In the genomic region with DNA sequence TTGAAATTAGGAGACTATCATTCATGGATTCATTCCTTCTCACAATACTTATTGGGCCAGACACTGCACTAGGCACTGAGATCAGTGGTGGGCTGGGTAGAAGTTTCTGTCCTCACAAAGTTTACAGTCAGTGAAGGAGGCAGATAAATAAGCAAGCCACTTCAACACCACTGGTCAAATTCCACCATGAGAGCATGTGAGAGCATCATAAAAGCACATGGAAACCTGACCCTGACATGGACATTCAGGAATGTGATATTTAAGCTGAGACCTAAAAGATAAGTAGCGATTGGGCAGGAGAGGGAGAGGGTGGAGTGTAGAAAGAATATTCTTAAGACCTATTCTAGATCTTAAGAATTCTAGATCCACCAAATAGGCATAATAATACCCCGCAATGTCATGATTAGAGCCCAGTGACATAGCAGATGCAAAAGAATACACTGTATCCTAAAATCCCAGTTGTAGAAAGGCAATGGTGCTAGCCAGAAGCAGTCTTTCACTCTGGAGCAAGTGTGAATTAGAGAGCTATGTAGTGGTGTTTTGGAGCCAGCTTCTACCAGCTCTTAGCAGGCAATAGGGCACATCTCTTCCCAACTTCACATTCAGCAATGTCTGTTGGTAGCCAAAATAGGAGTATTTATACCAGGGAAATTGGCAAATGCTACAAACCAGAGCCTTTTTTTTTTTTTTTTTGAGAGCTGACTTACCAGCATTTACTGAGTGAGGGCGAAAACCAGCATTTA, we compare ENCODE assay signal across 21 cellular contexts. TPM values are rescaled to one million over a fixed set of nuclear protein-coding genes. Genes with fewer than 3 reads are reported as not detected.
DNase-seq lines count a peak whose midpoint lies in the region; ATAC-seq, FAIRE-seq and TF ChIP-seq lines count a peak whose summit lies in the region.
"Had no signal": no experiment of that assay in that cellular context is flagged by ENCODE, and none has a peak within 500 bp of the region (broad histone marks: within the 10 kb centered on the region; RNA-seq: fewer than 3 reads in every experiment).

No MANE protein-coding gene starts in this region.

- no TSS peak for BruUV-seq in Calu3 (replicated peaks; lab: Mats Ljungman, UMichigan)

- H3K4me1 ChIP-seq in keratinocyte (ENCODE audit: control insufficient read depth, extremely low read depth, insufficient read depth, low read length) = peaks cover 25% of the 10 kb centered on the region
- H3K4me1 ChIP-seq in small intestine (ENCODE audit: control insufficient read depth in 2 of 2, insufficient read depth in 1 of 2, low read depth in 1 of 2, low read length in 1 of 2) = peaks cover 8 to 17% of the 10 kb centered on the region in 2 donors

- DNase-seq in Calu3 = no peak
- DNase-seq in HEK293T (ENCODE audit: extremely low spot score) = no peak
- DNase-seq in keratinocyte (ENCODE audit: low read depth, low spot score) = no peak
- DNase-seq in small intestine = peak; percentile 56
- DNase-seq in activated CD4-positive, alpha-beta T cell treated with anti-CD3 and anti-CD28 coated beads for 36 hours = no peak
- DNase-seq in GM19239 (ENCODE audit: insufficient read length, low spot score) = no peak
- no peak for DNase-seq in AG20443 (ENCODE audit: low spot score)
- DNase-seq: activated CD4-positive, alpha-beta memory T cell treated with anti-CD3 and anti-CD28 coated beads for 36 hours; activated naive CD8-positive, alpha-beta T cell treated with anti-CD3 and anti-CD28 coated beads, Interleukin-2, amount 10 ng/mL, durations not matched to agents 7 days and 5 days; EL; GM23248; hippocampal formation; NCI-H1092; NCI-H2081 had no signal

- no peak overlapping the region for H3K9ac ChIP-seq in keratinocyte (ENCODE audit: control insufficient read depth, extremely low read depth, insufficient read depth, low read length)
- H3K9ac ChIP-seq: GM23248 had no signal

- no peaks in the 10 kb centered on the region for H4K20me1 ChIP-seq in keratinocyte (ENCODE audit: control insufficient read depth, extremely low read depth, insufficient read depth, low read length)

- TF ChIP-seq CTCF in Calu3 (IDR thresholded peaks at IDR 0.05; ENCODE audit: unreplicated experiment) = no peak
- TF ChIP-seq CTCF in keratinocyte (optimal IDR thresholded peaks at IDR 0.05 in 1 of 3, IDR thresholded peaks at IDR 0.05 in 1 of 3, conservative IDR thresholded peaks at IDR 0.05 in 1 of 3; ENCODE audit: extremely low read depth in 1 of 3, insufficient read depth in 2 of 3, low read length in 3 of 3) = no peak

- CTCF ChIA-PET in Calu3 (lab: Charles Lee) (interaction anchor here (0.9 to 2.5 kb wide), 3 partner anchors 36 to 59 kb away, joined by 5 to 9 read pairs (median 6); no protein-coding TSS in a partner anchor), HEK293T (lab: Yijun Ruan, JAX) (no interaction called here)
- CTCF ChIA-PET in activated CD4-positive, alpha-beta T cell treated with anti-CD3 and anti-CD28 coated beads for 36 hours (lab: Charles Lee) = no interaction called here

- 66 to 71% (median 67%) methylated on average over 3 of the region's 3 CpGs for WGBS in small intestine, 3 donors

- FAIRE-seq in keratinocyte (lab: Jason Lieb, UNC) (peak; percentile 5), small intestine (lab: Jason Lieb, UNC) (no peak), GM19239 (lab: Jason Lieb, UNC) (no peak)

- peaks cover 4% of the 10 kb centered on the region for H3K36me3 Mint-ChIP-seq in Calu3 (ENCODE audit: insufficient read depth, unreplicated experiment)
- no peaks in the 10 kb centered on the region for H3K36me3 Mint-ChIP-seq in activated CD4-positive, alpha-beta T cell treated with anti-CD3 and anti-CD28 coated beads for 36 hours (ENCODE audit: low read depth)
- H3K36me3 Mint-ChIP-seq: activated CD4-positive, alpha-beta memory T cell treated with anti-CD3 and anti-CD28 coated beads for 36 hours; activated naive CD8-positive, alpha-beta T cell treated with anti-CD3 and anti-CD28 coated beads, Interleukin-2, amount 10 ng/mL, durations not matched to agents 7 days and 5 days; WTC11 had no signal

- no peak overlapping the region for H2AFZ ChIP-seq in keratinocyte (ENCODE audit: control insufficient read depth, low read length)
- H2AFZ ChIP-seq: GM23248 had no signal

- peaks cover 2% of the 10 kb centered on the region for H3K9me1 ChIP-seq in keratinocyte (ENCODE audit: control insufficient read depth, extremely low read depth, insufficient read depth, low read length)

- POLR2A ChIA-PET in HEK293T (lab: Yijun Ruan, JAX) = interaction anchor here (0.7 kb wide), 1 partner anchor 148 kb away, joined by 3 read pairs; a partner anchor contains a TSS
- POLR2A ChIA-PET in activated CD4-positive, alpha-beta T cell treated with anti-CD3 and anti-CD28 coated beads for 36 hours (lab: Charles Lee) = no interaction called here

- H3K9me3 ChIP-seq in keratinocyte (ENCODE audit: control insufficient read depth, low read depth, low read length) (no peaks in the 10 kb centered on the region), small intestine (ENCODE audit: control insufficient read depth, low read depth) (no peaks in the 10 kb centered on the region)

- H3K4me1 Mint-ChIP-seq in Calu3 (ENCODE audit: low read depth, unreplicated experiment) = peaks cover 68% of the 10 kb centered on the region
- no peaks in the 10 kb centered on the region for H3K4me1 Mint-ChIP-seq in activated CD4-positive, alpha-beta T cell treated with anti-CD3 and anti-CD28 coated beads for 36 hours
- H3K4me1 Mint-ChIP-seq: activated naive CD8-positive, alpha-beta T cell treated with anti-CD3 and anti-CD28 coated beads, Interleukin-2, amount 10 ng/mL, durations not matched to agents 7 days and 5 days; B cell had no signal

- H3K4me3 Mint-ChIP-seq in Calu3 (ENCODE audit: low read depth, unreplicated experiment) = peak overlapping the region; percentile 9
- H3K4me3 Mint-ChIP-seq in activated CD4-positive, alpha-beta T cell treated with anti-CD3 and anti-CD28 coated beads for 36 hours = no peak overlapping the region
- H3K4me3 Mint-ChIP-seq: activated CD4-positive, alpha-beta memory T cell treated with anti-CD3 and anti-CD28 coated beads for 36 hours; activated naive CD8-positive, alpha-beta T cell treated with anti-CD3 and anti-CD28 coated beads, Interleukin-2, amount 10 ng/mL, durations not matched to agents 7 days and 5 days; B cell; T-helper 2 cell treated with Interferon-gamma antibody and Interleukin-4, amounts not matched to agents 5 μg/mL and 100 μg/mL, for 36 hours; WTC11 had no signal

- dilution Hi-C loops in keratinocyte (cut with MboI; ENCODE audit: extremely low pct_ligation_motif_present, low sequenced_read_pairs) = no loop called here

- H3K79me2 ChIP-seq in keratinocyte (ENCODE audit: control insufficient read depth, insufficient read depth, low read length) = peaks cover 56% of the 10 kb centered on the region

- H3K4me3 ChIP-seq in keratinocyte (ENCODE audit: control insufficient read depth in 2 of 3, extremely low read depth in 1 of 3, insufficient read depth in 2 of 3, low read depth in 1 of 3, low read length in 3 of 3) = no peak overlapping the region
- no peak overlapping the region for H3K4me3 ChIP-seq in small intestine (ENCODE audit: low read depth in 1 of 2, low read length in 2 of 2)
- H3K4me3 ChIP-seq: GM23248, lung had no signal

- H3K27me3 ChIP-seq in keratinocyte (ENCODE audit: control insufficient read depth, extremely low read depth, insufficient read depth, low read length) = no peaks in the 10 kb centered on the region
- H3K27me3 ChIP-seq in small intestine (ENCODE audit: control insufficient read depth in 2 of 2, insufficient read depth in 2 of 2, low read length in 2 of 2) = no peaks in the 10 kb centered on the region
- H3K27me3 ChIP-seq: foreskin keratinocyte had no signal

- ATAC-seq in activated CD4-positive, alpha-beta T cell treated with anti-CD3 and anti-CD28 coated beads for 36 hours = no peak
- ATAC-seq: SK-N-SH treated with all-trans-retinoic acid at 6 μM for 48 hours, WTC11 had no signal

- H3K27ac ChIP-seq in keratinocyte (ENCODE audit: control insufficient read depth, insufficient read depth, low read length) (no peak overlapping the region), small intestine (ENCODE audit: low read depth in 1 of 2, low read length in 1 of 2) (no peak overlapping the region)
- H3K27ac ChIP-seq: foreskin keratinocyte, GM23248, RWPE1 had no signal

- peak overlapping the region; percentile 50 for H3K27ac Mint-ChIP-seq in Calu3 (ENCODE audit: unreplicated experiment)
- no peak overlapping the region for H3K27ac Mint-ChIP-seq in activated CD4-positive, alpha-beta T cell treated with anti-CD3 and anti-CD28 coated beads for 36 hours
- H3K27ac Mint-ChIP-seq: activated CD4-positive, alpha-beta memory T cell treated with anti-CD3 and anti-CD28 coated beads for 36 hours; activated naive CD8-positive, alpha-beta T cell treated with anti-CD3 and anti-CD28 coated beads, Interleukin-2, amount 10 ng/mL, durations not matched to agents 7 days and 5 days; B cell; T-helper 2 cell treated with Interferon-gamma antibody and Interleukin-4, amounts not matched to agents 5 μg/mL and 100 μg/mL, for 36 hours; WTC11 had no signal

- intact Hi-C loops in Calu3 (cut with micrococcal nuclease; ENCODE audit: unreplicated experiment) = loop anchor here (1.0 to 5.0 kb wide), 3 partner anchors 125 to 1812 kb away; a partner anchor contains a TSS
- intact Hi-C loops in activated CD4-positive, alpha-beta T cell treated with anti-CD3 and anti-CD28 coated beads for 36 hours (cut with DNase I, micrococcal nuclease) = no loop called here

- H3K36me3 ChIP-seq in keratinocyte (ENCODE audit: control insufficient read depth in 2 of 2, extremely low read depth in 1 of 2, insufficient read depth in 2 of 2, low read length in 2 of 2) = peaks cover 2 to 4% of the 10 kb centered on the region in 2 experiments
- H3K36me3 ChIP-seq in small intestine (ENCODE audit: control insufficient read depth in 2 of 2, insufficient read depth in 2 of 2, low read length in 2 of 2) = no peaks in the 10 kb centered on the region

- no peaks in the 10 kb centered on the region for H3K27me3 Mint-ChIP-seq in Calu3 (ENCODE audit: unreplicated experiment)
- peaks cover 6% of the 10 kb centered on the region for H3K27me3 Mint-ChIP-seq in activated CD4-positive, alpha-beta T cell treated with anti-CD3 and anti-CD28 coated beads for 36 hours

- H3K4me2 ChIP-seq in keratinocyte (ENCODE audit: control insufficient read depth, extremely low read depth, insufficient read depth, low read depth, low read length) = no peak overlapping the region

- H3K9me3 Mint-ChIP-seq in Calu3 (ENCODE audit: low read depth, unreplicated experiment) = no peaks in the 10 kb centered on the region
- no peaks in the 10 kb centered on the region for H3K9me3 Mint-ChIP-seq in activated CD4-positive, alpha-beta T cell treated with anti-CD3 and anti-CD28 coated beads for 36 hours (ENCODE audit: low read depth)
- H3K9me3 Mint-ChIP-seq: activated CD4-positive, alpha-beta memory T cell treated with anti-CD3 and anti-CD28 coated beads for 36 hours; activated naive CD8-positive, alpha-beta T cell treated with anti-CD3 and anti-CD28 coated beads, Interleukin-2, amount 10 ng/mL, durations not matched to agents 7 days and 5 days; T-helper 2 cell treated with Interferon-gamma antibody and Interleukin-4, amounts not matched to agents 5 μg/mL and 100 μg/mL, for 36 hours; WTC11 had no signal

RNA-seq across cellular contexts. Expression of a gene that starts 46.4 kb away (rescaled TPM):
- total RNA-seq in Calu3 (2022) = 21.9 and 25.1 TPM in 2 replicates
- polyA plus RNA-seq in keratinocyte (43.7 to 50.4 TPM (median 47.2 TPM) in 3 replicates), small intestine (10 to 100 TPM; 14.3 to 25.0 (median 23.6) TPM)
- polyA plus RNA-seq in keratinocyte (2011; ENCODE audit: low read depth) = 10.4 TPM
- 39.3 and 43.7 TPM in 2 replicates for polyA plus RNA-seq in keratinocyte (2011; cell fraction: cytosol; rRNA removed)
- 125 and 148 TPM in 2 replicates for polyA plus RNA-seq in keratinocyte (2011; cell fraction: nucleus; rRNA removed)
- polyA plus RNA-seq in keratinocyte (2012; ENCODE audit: low replicate concordance) = 29.9 and 39.2 TPM in 2 replicates
- polyA minus RNA-seq in keratinocyte = 78.3 to 85.8 TPM (median 84.7 TPM) in 3 replicates
- 50.3 TPM for polyA minus RNA-seq in keratinocyte (2011; cell fraction: cytosol; rRNA and poly(A)+ RNA removed)
- polyA minus RNA-seq in keratinocyte (2011; cell fraction: nucleus; rRNA and poly(A)+ RNA removed) = 58.7 and 102 TPM in 2 replicates
- total RNA-seq in activated CD4-positive, alpha-beta T cell treated with anti-CD3 and anti-CD28 coated beads for 36 hours = under 1 TPM; 0.43 to 0.63 TPM
- total RNA-seq: activated naive CD8-positive, alpha-beta T cell treated with anti-CD3 and anti-CD28 coated beads, Interleukin-2, amount 10 ng/mL, durations not matched to agents 7 days and 5 days; B cell; GM23248 had no signal

Comparison
In these comparisons a context has a peak if more than half of its experiments do, and no peak if none do; other contexts are left out.
1. RNA of a gene that starts 46.4 kb away (total RNA-seq): 21.9 to 25.1 TPM in Calu3; 0.43 to 0.63 TPM in activated CD4-positive, alpha-beta T cell treated with anti-CD3 and anti-CD28 coated beads for 36 hours; every median in the first group is over 10 times any median in the second.